In the genomic region with DNA sequence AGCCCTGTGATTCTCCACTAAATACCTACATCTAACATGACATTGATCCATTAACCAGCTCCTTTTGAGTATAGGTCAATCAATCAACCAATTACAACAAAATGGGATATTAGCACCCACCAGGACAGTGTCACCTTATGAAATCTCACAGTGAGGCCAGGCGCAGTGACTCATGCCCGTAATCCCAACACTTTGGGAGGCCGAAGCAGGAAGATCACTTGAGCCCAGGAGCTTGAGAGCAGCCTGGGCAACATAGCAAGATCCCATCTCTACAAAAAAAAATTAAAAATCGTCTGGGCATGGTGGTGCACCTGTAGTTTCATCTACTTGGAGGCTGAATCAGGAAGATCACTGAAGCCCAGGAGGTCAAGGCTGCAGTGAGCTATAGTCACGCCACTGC, we compare ENCODE assay signal across 35 cellular contexts. TPM values are rescaled to one million over a fixed set of nuclear protein-coding genes. Genes with fewer than 3 reads are reported as not detected.
"Had no signal": no experiment of that assay in that cellular context is flagged by ENCODE, and none has a peak within 500 bp of the region (broad histone marks: within the 10 kb centered on the region; RNA-seq: fewer than 3 reads in every experiment).

No MANE protein-coding gene starts in this region.

- H3K9me3 ChIP-seq: body of pancreas, breast epithelium had no signal

- H3K36me3 ChIP-seq: brain microvascular endothelial cell, breast epithelium had no signal

- H3K27ac ChIP-seq: body of pancreas, brain microvascular endothelial cell, breast epithelium had no signal

- H3K27ac Mint-ChIP-seq: activated B cell treated with CpG ODN at 0.5 μM for 24 hours; activated CD4-positive, alpha-beta memory T cell treated with anti-CD3 and anti-CD28 coated beads for 36 hours; activated CD4-positive, alpha-beta T cell treated with anti-CD3 and anti-CD28 coated beads, Interleukin-2, amount 10 ng/mL, durations not matched to agents 24 days and 14 days; activated CD8-positive, alpha-beta T cell treated with anti-CD3 and anti-CD28 coated beads for 36 hours; activated naive CD4-positive, alpha-beta T cell treated with anti-CD3 and anti-CD28 coated beads, Interleukin-2, amount 10 ng/mL, durations not matched to agents 7 days and 5 days; activated naive CD8-positive, alpha-beta T cell; activated naive CD8-positive, alpha-beta T cell treated with anti-CD3 and anti-CD28 coated beads, Interleukin-2, amount 10 ng/mL, durations not matched to agents 7 days and 5 days; activated naive CD8-positive, alpha-beta T cell treated with anti-CD3 and anti-CD28 coated beads, Interleukin-2, amount 50 U/mL, for 24 hours; activated T-helper 2 cell treated with anti-CD3 and anti-CD28 coated beads, Interferon-gamma antibody, Interleukin-2, Interleukin-4, amounts not matched to agents 10 μg/mL and 5 μg/mL and 100 μg/mL, durations not matched to agents 14 hours and 24 hours and 36 hours; T-helper 1 cell treated with Interleukin-12 subunit alpha and Interleukin-12 subunit beta and Interleukin-4 antibody, amounts not matched to agents 30 μg/mL and 1 μg/mL, for 36 hours; T-helper 2 cell treated with Interferon-gamma antibody and Interleukin-4, amounts not matched to agents 5 μg/mL and 100 μg/mL, for 36 hours had no signal

- DNase-seq: activated B cell treated with CpG ODN at 0.5 μM for 24 hours; activated CD4-positive, alpha-beta memory T cell treated with anti-CD3 and anti-CD28 coated beads for 36 hours; activated CD4-positive, alpha-beta T cell treated with anti-CD3 and anti-CD28 coated beads for 4 hours; activated CD4-positive, alpha-beta T cell treated with anti-CD3 and anti-CD28 coated beads, Interleukin-2, amount 10 ng/mL, durations not matched to agents 24 days and 14 days; activated CD4-positive, alpha-beta T cell treated with anti-CD3 and anti-CD28 coated beads, Interleukin-2, amount 50 U/mL, for 1 hour; activated CD4-positive, alpha-beta T cell treated with anti-CD3 and anti-CD28 coated beads, Interleukin-2, amount 50 U/mL, for 4 hours; activated CD4-positive, CD25-positive, alpha-beta regulatory T cell treated with anti-CD3 and anti-CD28 coated beads, Interleukin-2, amount 50 U/mL, for 72 hours; activated CD8-positive, alpha-beta memory T cell treated with anti-CD3 and anti-CD28 coated beads, Interleukin-2, amount 50 U/mL, for 4 hours; activated CD8-positive, alpha-beta T cell treated with anti-CD3 and anti-CD28 coated beads for 36 hours; activated effector memory CD4-positive, alpha-beta T cell treated with Interleukin-2 at 50 U/mL for 16 hours; activated gamma-delta T cell; activated naive CD4-positive, alpha-beta T cell treated with anti-CD3 and anti-CD28 coated beads, Interleukin-2, amount 10 ng/mL, durations not matched to agents 7 days and 5 days; activated naive CD4-positive, alpha-beta T cell treated with Interleukin-2 at 50 U/mL for 16 hours; activated naive CD8-positive, alpha-beta T cell treated with anti-CD3 and anti-CD28 coated beads, Interleukin-2, amount 10 ng/mL, durations not matched to agents 7 days and 5 days; activated naive CD8-positive, alpha-beta T cell treated with anti-CD3 and anti-CD28 coated beads, Interleukin-2, amount 50 U/mL, for 24 hours; activated T-cell treated with anti-CD3 and anti-CD28 coated beads for 4 hours; activated T-cell treated with anti-CD3 and anti-CD28 coated beads, Interleukin-2, amount 50 U/mL, for 1 hour; activated T-cell treated with anti-CD3 and anti-CD28 coated beads, Interleukin-2, amount 50 U/mL, for 4 hours; amygdala; anterior cingulate cortex; body of pancreas; brain microvascular endothelial cell; central memory CD4-positive, alpha-beta T cell; T-helper 1 cell; T-helper 2 cell; T-helper 9 cell; WERI-Rb-1 had no signal

- H3K27me3 ChIP-seq: body of pancreas, brain microvascular endothelial cell had no signal

- H3K36me3 Mint-ChIP-seq: activated CD4-positive, alpha-beta memory T cell treated with anti-CD3 and anti-CD28 coated beads for 36 hours; activated naive CD4-positive, alpha-beta T cell treated with anti-CD3 and anti-CD28 coated beads, Interleukin-2, amount 10 ng/mL, durations not matched to agents 7 days and 5 days; activated naive CD4-positive, alpha-beta T cell treated with anti-CD3 and anti-CD28 coated beads, Interleukin-2, amount 50 U/mL, for 24 hours; activated naive CD8-positive, alpha-beta T cell; activated naive CD8-positive, alpha-beta T cell treated with anti-CD3 and anti-CD28 coated beads, Interleukin-2, amount 10 ng/mL, durations not matched to agents 7 days and 5 days had no signal

- H3K9me3 Mint-ChIP-seq: activated B cell treated with CpG ODN at 0.5 μM for 24 hours; activated CD4-positive, alpha-beta memory T cell treated with anti-CD3 and anti-CD28 coated beads for 36 hours; activated CD4-positive, alpha-beta T cell treated with anti-CD3 and anti-CD28 coated beads, Interleukin-2, amount 10 ng/mL, durations not matched to agents 24 days and 14 days; activated CD8-positive, alpha-beta T cell treated with anti-CD3 and anti-CD28 coated beads for 36 hours; activated naive CD4-positive, alpha-beta T cell treated with anti-CD3 and anti-CD28 coated beads, Interleukin-2, amount 10 ng/mL, durations not matched to agents 7 days and 5 days; activated naive CD4-positive, alpha-beta T cell treated with anti-CD3 and anti-CD28 coated beads, Interleukin-2, amount 50 U/mL, for 24 hours; activated naive CD8-positive, alpha-beta T cell treated with anti-CD3 and anti-CD28 coated beads, Interleukin-2, amount 10 ng/mL, durations not matched to agents 7 days and 5 days; activated naive CD8-positive, alpha-beta T cell treated with anti-CD3 and anti-CD28 coated beads, Interleukin-2, amount 50 U/mL, for 24 hours; activated T-cell treated with anti-CD3 and anti-CD28 coated beads, Interleukin-2, amount 50 U/mL, for 4 hours; activated T-helper 2 cell treated with anti-CD3 and anti-CD28 coated beads, Interferon-gamma antibody, Interleukin-2, Interleukin-4, amounts not matched to agents 10 μg/mL and 5 μg/mL and 100 μg/mL, durations not matched to agents 14 hours and 24 hours and 36 hours; T-helper 1 cell treated with Interleukin-12 subunit alpha and Interleukin-12 subunit beta and Interleukin-4 antibody, amounts not matched to agents 30 μg/mL and 1 μg/mL, for 36 hours; T-helper 2 cell treated with Interferon-gamma antibody and Interleukin-4, amounts not matched to agents 5 μg/mL and 100 μg/mL, for 36 hours had no signal

- H3K4me1 ChIP-seq: breast epithelium had no signal

- H3K4me3 Mint-ChIP-seq: activated B cell treated with CpG ODN at 0.5 μM for 24 hours; activated CD4-positive, alpha-beta memory T cell treated with anti-CD3 and anti-CD28 coated beads for 36 hours; activated CD4-positive, alpha-beta T cell treated with anti-CD3 and anti-CD28 coated beads, Interleukin-2, amount 10 ng/mL, durations not matched to agents 24 days and 14 days; activated CD8-positive, alpha-beta T cell treated with anti-CD3 and anti-CD28 coated beads for 36 hours; activated naive CD4-positive, alpha-beta T cell treated with anti-CD3 and anti-CD28 coated beads, Interleukin-2, amount 10 ng/mL, durations not matched to agents 7 days and 5 days; activated naive CD4-positive, alpha-beta T cell treated with anti-CD3 and anti-CD28 coated beads, Interleukin-2, amount 50 U/mL, for 24 hours; activated naive CD8-positive, alpha-beta T cell; activated naive CD8-positive, alpha-beta T cell treated with anti-CD3 and anti-CD28 coated beads, Interleukin-2, amount 10 ng/mL, durations not matched to agents 7 days and 5 days; activated naive CD8-positive, alpha-beta T cell treated with anti-CD3 and anti-CD28 coated beads, Interleukin-2, amount 50 U/mL, for 24 hours; activated T-cell treated with anti-CD3 and anti-CD28 coated beads, Interleukin-2, amount 50 U/mL, for 4 hours; T-helper 1 cell treated with Interleukin-12 subunit alpha and Interleukin-12 subunit beta and Interleukin-4 antibody, amounts not matched to agents 30 μg/mL and 1 μg/mL, for 36 hours; T-helper 2 cell treated with Interferon-gamma antibody and Interleukin-4, amounts not matched to agents 5 μg/mL and 100 μg/mL, for 36 hours had no signal

- FAIRE-seq: astrocyte had no signal

- H3K4me3 ChIP-seq: body of pancreas, breast epithelium had no signal

- H3K4me1 Mint-ChIP-seq: activated naive CD8-positive, alpha-beta T cell treated with anti-CD3 and anti-CD28 coated beads, Interleukin-2, amount 10 ng/mL, durations not matched to agents 7 days and 5 days; activated naive CD8-positive, alpha-beta T cell treated with anti-CD3 and anti-CD28 coated beads, Interleukin-2, amount 50 U/mL, for 24 hours had no signal

- ATAC-seq: activated CD8-positive, alpha-beta T cell treated with anti-CD3 and anti-CD28 coated beads for 36 hours; activated naive CD8-positive, alpha-beta T cell treated with anti-CD3 and anti-CD28 coated beads, Interleukin-2, amount 50 U/mL, for 24 hours; activated T-cell treated with anti-CD3 and anti-CD28 coated beads, Interleukin-2, amount 50 U/mL, for 4 hours; body of pancreas had no signal

RNA-seq across cellular contexts. Expression of a gene that starts 28.5 kb away (rescaled TPM):
- total RNA-seq: activated B cell treated with CpG ODN at 0.5 μM for 24 hours; activated CD4-positive, alpha-beta memory T cell treated with anti-CD3 and anti-CD28 coated beads for 36 hours; activated CD8-positive, alpha-beta memory T cell treated with anti-CD3 and anti-CD28 coated beads for 36 hours; activated CD8-positive, alpha-beta T cell treated with anti-CD3 and anti-CD28 coated beads for 36 hours; activated naive CD8-positive, alpha-beta T cell treated with anti-CD3 and anti-CD28 coated beads, Interleukin-2, amount 10 ng/mL, durations not matched to agents 7 days and 5 days had no signal
